ENCODE assay signal across 21 cellular contexts in the genomic region with DNA sequence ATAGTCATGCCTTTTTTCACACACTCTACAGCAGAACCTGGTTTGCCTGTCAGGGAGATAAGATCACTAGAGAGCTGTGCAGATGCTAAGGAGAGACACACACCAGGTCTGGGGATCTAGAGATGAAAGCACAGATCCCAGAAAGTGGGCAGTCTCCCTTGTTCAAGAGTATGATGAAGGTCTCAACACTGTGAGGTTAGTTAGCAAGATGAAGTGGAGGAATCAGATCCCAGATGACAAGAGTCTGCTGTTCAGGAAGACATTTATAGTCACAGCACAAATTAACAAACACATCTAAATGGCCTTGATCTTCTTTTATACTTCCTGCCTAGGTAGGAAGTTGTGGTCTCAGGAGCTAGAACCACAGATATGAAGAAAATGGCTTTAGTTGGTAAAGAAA. TPM values are rescaled to one million over a fixed set of nuclear protein-coding genes. Genes with fewer than 3 reads are reported as not detected.
DNase-seq lines count a peak whose midpoint lies in the region; ATAC-seq, FAIRE-seq and TF ChIP-seq lines count a peak whose summit lies in the region.
"Had no signal": no experiment of that assay in that cellular context is flagged by ENCODE, and none has a peak within 500 bp of the region (broad histone marks: within the 10 kb centered on the region; RNA-seq: fewer than 3 reads in every experiment).

No MANE protein-coding gene starts in this region.

- POLR2A ChIA-PET in activated CD8-positive, alpha-beta T cell treated with anti-CD3 and anti-CD28 coated beads, Interleukin-2, amount 10 ng/mL, durations not matched to agents 7 days and 5 days (lab: Charles Lee), result interaction anchor here (1.0 to 6.7 kb wide), 7 partner anchors 9 to 134 kb away, joined by 3 to 63 read pairs (median 6); partner anchors contain the start of gene SKAP1
- POLR2A ChIA-PET in naive thymus-derived CD8-positive, alpha-beta T cell (lab: Charles Lee), result interaction anchor here (0.7 to 7.0 kb wide), 13 partner anchors 11 to 121 kb away, joined by 3 to 115 read pairs (median 4); no protein-coding TSS in a partner anchor
- POLR2A ChIA-PET in HepG2 (lab: Yijun Ruan, JAX), result no interaction called here

- H3K79me2 ChIP-seq in HepG2 (ENCODE audit: insufficient read depth, low read length), result no peaks in the 10 kb centered on the region

- CTCF ChIA-PET in activated CD8-positive, alpha-beta T cell treated with anti-CD3 and anti-CD28 coated beads, Interleukin-2, amount 10 ng/mL, durations not matched to agents 7 days and 5 days (lab: Charles Lee), result interaction anchor here (0.6 to 7.4 kb wide), 17 partner anchors 11 to 431 kb away, joined by 3 to 159 read pairs (median 5); partner anchors contain the start of gene HOXB5
- CTCF ChIA-PET in HepG2 (lab: Yijun Ruan, JAX; ENCODE audit: low intra/inter-chr PET ratio, low total read pairs), result no interaction called here

- no peaks in the 10 kb centered on the region for H3K9me3 ChIP-seq in KOPT-K1 (ENCODE audit: insufficient read depth, low read length, poor library complexity, severe bottlenecking)
- no peaks in the 10 kb centered on the region for H3K9me3 ChIP-seq in HepG2 (ENCODE audit: low read length)
- H3K9me3 ChIP-seq: Caco-2, Peyer's patch, right lobe of liver had no signal

- no peaks in the 10 kb centered on the region for H4K20me1 ChIP-seq in HepG2 (ENCODE audit: insufficient read depth, low read length)

- H3K4me3 ChIP-seq in HepG2 (replicated peaks in 1 of 3; ENCODE audit: insufficient read depth in 1 of 3, low read depth in 2 of 3, low read length in 3 of 3), result no peak overlapping the region
- H3K4me3 ChIP-seq: lung, Peyer's patch, right lobe of liver had no signal

- no peaks in the 10 kb centered on the region for H3K9me3 Mint-ChIP-seq in activated CD4-positive, alpha-beta T cell treated with anti-CD3 and anti-CD28 coated beads, Interleukin-2, amount 10 ng/mL, durations not matched to agents 24 days and 14 days
- peaks cover 8% of the 10 kb centered on the region for H3K9me3 Mint-ChIP-seq in activated CD8-positive, alpha-beta T cell treated with anti-CD3 and anti-CD28 coated beads, Interleukin-2, amount 10 ng/mL, durations not matched to agents 7 days and 5 days (ENCODE audit: insufficient read depth)
- H3K9me3 Mint-ChIP-seq in naive thymus-derived CD8-positive, alpha-beta T cell, result no peaks in the 10 kb centered on the region

- peaks cover 1 to 21% of the 10 kb centered on the region in 2 experiments; a peak in 2 of 5 replicates for H3K27me3 ChIP-seq in HepG2 (ENCODE audit: control insufficient read depth in 1 of 2, insufficient read depth in 2 of 2, low read length in 2 of 2)
- H3K27me3 ChIP-seq: Peyer's patch, right lobe of liver had no signal

- peak overlapping the region; percentile 67 for H3K4me3 Mint-ChIP-seq in activated CD4-positive, alpha-beta T cell treated with anti-CD3 and anti-CD28 coated beads, Interleukin-2, amount 10 ng/mL, durations not matched to agents 24 days and 14 days
- peak overlapping the region; percentile 68 for H3K4me3 Mint-ChIP-seq in activated CD8-positive, alpha-beta T cell treated with anti-CD3 and anti-CD28 coated beads, Interleukin-2, amount 10 ng/mL, durations not matched to agents 7 days and 5 days
- H3K4me3 Mint-ChIP-seq in naive thymus-derived CD8-positive, alpha-beta T cell, result peak overlapping the region; percentile 51 to 88 (median 76)

- H3K4me2 ChIP-seq in HepG2 (ENCODE audit: low read depth, low read length), result no peak overlapping the region

- H3K36me3 ChIP-seq in KOPT-K1 (ENCODE audit: insufficient read depth, low read length) (no peaks in the 10 kb centered on the region), HepG2 (replicated peaks in 1 of 2; ENCODE audit: control insufficient read depth in 1 of 2, insufficient read depth in 2 of 2, low read length in 2 of 2) (no peaks in the 10 kb centered on the region)
- H3K36me3 ChIP-seq: Peyer's patch, right lobe of liver had no signal

- no TSS peak for BruUV-seq in HepG2 (replicated peaks; lab: Mats Ljungman, UMichigan)

- in situ Hi-C loops in HepG2 (cut with HindIII; ENCODE audit: extremely low pct_ligation_motif_present, low pct_unique_long_range_greater_than_20kb), result no loop called here

- TF ChIP-seq RAD21 in HepG2 (CRISPR knock-in tag; IDR thresholded peaks at IDR 0.05), result no peak

- H3K36me3 Mint-ChIP-seq in activated CD4-positive, alpha-beta T cell treated with anti-CD3 and anti-CD28 coated beads, Interleukin-2, amount 10 ng/mL, durations not matched to agents 24 days and 14 days (ENCODE audit: low read depth), result peaks cover 2% of the 10 kb centered on the region
- peaks cover 32% of the 10 kb centered on the region for H3K36me3 Mint-ChIP-seq in activated CD8-positive, alpha-beta T cell treated with anti-CD3 and anti-CD28 coated beads, Interleukin-2, amount 10 ng/mL, durations not matched to agents 7 days and 5 days (ENCODE audit: low read depth)
- H3K36me3 Mint-ChIP-seq in naive thymus-derived CD8-positive, alpha-beta T cell, result no peaks in the 10 kb centered on the region

- TF ChIP-seq EP300 in HepG2 (IDR thresholded peaks at IDR 0.05; ENCODE audit: low read depth in 2 of 2, low read length in 2 of 2), result no peak
- TF ChIP-seq EP300 in HepG2 (CRISPR knock-in tag; IDR thresholded peaks at IDR 0.05; ENCODE audit: borderline replicate concordance), result no peak

- intact Hi-C loops in activated CD4-positive, alpha-beta T cell treated with anti-CD3 and anti-CD28 coated beads, Interleukin-2, amount 10 ng/mL, durations not matched to agents 24 days and 14 days (cut with micrococcal nuclease), result loop anchor here (1.0 kb wide), 2 partner anchors 12 to 24 kb away; no protein-coding TSS in a partner anchor
- intact Hi-C loops in HepG2 (cut with micrococcal nuclease; ENCODE audit: unreplicated experiment), result loop anchor here (10.0 kb wide), 2 partner anchors 99 to 429 kb away; no protein-coding TSS in a partner anchor

- TF ChIP-seq CTCF in D721Med (IDR thresholded peaks at IDR 0.05; ENCODE audit: insufficient read depth, missing control alignments) (no peak), HepG2 (CRISPR knock-in tag; IDR thresholded peaks at IDR 0.05) (no peak)

- FAIRE-seq in D721Med (lab: Jason Lieb, UNC) (no peak), HepG2 (lab: Jason Lieb, UNC) (no peak)
- FAIRE-seq: A204.1, H1 had no signal

- H3K4me1 Mint-ChIP-seq in activated CD4-positive, alpha-beta T cell treated with anti-CD3 and anti-CD28 coated beads, Interleukin-2, amount 10 ng/mL, durations not matched to agents 24 days and 14 days, result peaks cover 61% of the 10 kb centered on the region
- H3K4me1 Mint-ChIP-seq in activated CD8-positive, alpha-beta T cell treated with anti-CD3 and anti-CD28 coated beads, Interleukin-2, amount 10 ng/mL, durations not matched to agents 7 days and 5 days (ENCODE audit: low read depth), result peaks cover 85% of the 10 kb centered on the region
- peaks cover 27 to 78% (median 74%) of the 10 kb centered on the region in 4 donors for H3K4me1 Mint-ChIP-seq in naive thymus-derived CD8-positive, alpha-beta T cell

- no peak overlapping the region for H3K9ac ChIP-seq in HepG2 (ENCODE audit: insufficient read depth, low read depth, low read length)

- H2AFZ ChIP-seq in HepG2 (ENCODE audit: low read length), result no peak overlapping the region

- H3K4me1 ChIP-seq in HepG2 (ENCODE audit: insufficient read depth, low read length), result no peaks in the 10 kb centered on the region
- H3K4me1 ChIP-seq: right lobe of liver had no signal

- DNase-seq in activated CD4-positive, alpha-beta T cell treated with anti-CD3 and anti-CD28 coated beads, Interleukin-2, amount 10 ng/mL, durations not matched to agents 24 days and 14 days, result peak; percentile 81
- no peak for DNase-seq in activated CD4-positive, alpha-beta T cell treated with anti-CD3 and anti-CD28 coated beads for 1 hour
- DNase-seq in activated CD8-positive, alpha-beta T cell treated with anti-CD3 and anti-CD28 coated beads, Interleukin-2, amount 10 ng/mL, durations not matched to agents 7 days and 5 days, result peak; percentile 41
- peak in 4 of 10 donors; percentile 33 to 80 (median 73) for DNase-seq in naive thymus-derived CD8-positive, alpha-beta T cell
- DNase-seq in D721Med (ENCODE audit: insufficient read length, low spot score) (no peak), HepG2 (ENCODE audit: low spot score) (no peak)
- DNase-seq: activated gamma-delta T cell; Caco-2; foreskin fibroblast; NCI-H187 treated with DMSO at 0.1 percent for 48 hours; NCI-H510A treated with DMSO at 0.1 percent for 48 hours; Peyer's patch; right lobe of liver; stimulated activated CD4-positive, alpha-beta T cell treated with anti-CD3 and anti-CD28 coated beads, Interleukin-4, amount 100 ng/mL, for 1 hour; SW 1271 had no signal

- H3K27ac Mint-ChIP-seq in activated CD4-positive, alpha-beta T cell treated with anti-CD3 and anti-CD28 coated beads, Interleukin-2, amount 10 ng/mL, durations not matched to agents 24 days and 14 days, result peak overlapping the region; percentile 95
- peak overlapping the region; percentile 96 for H3K27ac Mint-ChIP-seq in activated CD8-positive, alpha-beta T cell treated with anti-CD3 and anti-CD28 coated beads, Interleukin-2, amount 10 ng/mL, durations not matched to agents 7 days and 5 days
- peak overlapping the region; percentile 36 to 96 (median 86) for H3K27ac Mint-ChIP-seq in naive thymus-derived CD8-positive, alpha-beta T cell

- no peak for TF ChIP-seq POLR2A in GM18505 (IDR thresholded peaks at IDR 0.05; ENCODE audit: borderline replicate concordance, extremely low read depth, insufficient read depth, insufficient read length)
- no peak for TF ChIP-seq POLR2A in HepG2 (IDR thresholded peaks at IDR 0.05; ENCODE audit: insufficient read depth in 1 of 2, low read depth in 2 of 2, low read length in 2 of 2)

- peak overlapping the region; percentile 75 for H3K27ac ChIP-seq in KOPT-K1 (ENCODE audit: low read depth, low read length, poor library complexity, severe bottlenecking)
- no peak overlapping the region for H3K27ac ChIP-seq in HepG2 (ENCODE audit: extremely low read length, insufficient read depth, low read length)
- H3K27ac ChIP-seq: right lobe of liver had no signal

- H3K27me3 Mint-ChIP-seq in activated CD4-positive, alpha-beta T cell treated with anti-CD3 and anti-CD28 coated beads, Interleukin-2, amount 10 ng/mL, durations not matched to agents 24 days and 14 days, result no peaks in the 10 kb centered on the region
- no peaks in the 10 kb centered on the region for H3K27me3 Mint-ChIP-seq in activated CD8-positive, alpha-beta T cell treated with anti-CD3 and anti-CD28 coated beads, Interleukin-2, amount 10 ng/mL, durations not matched to agents 7 days and 5 days (ENCODE audit: low read depth)
- H3K27me3 Mint-ChIP-seq in naive thymus-derived CD8-positive, alpha-beta T cell, result no peaks in the 10 kb centered on the region

- peak; percentile 81 for ATAC-seq in activated CD8-positive, alpha-beta T cell treated with anti-CD3 and anti-CD28 coated beads, Interleukin-2, amount 10 ng/mL, durations not matched to agents 7 days and 5 days
- peak; percentile 84 to 90 for ATAC-seq in naive thymus-derived CD8-positive, alpha-beta T cell
- no peak for ATAC-seq in GM18505 (IDR thresholded peaks at IDR 0.05; ENCODE audit: unreplicated experiment)
- no peak for ATAC-seq in HepG2
- ATAC-seq: activated CD4-positive, CD25-positive, alpha-beta regulatory T cell treated with anti-CD3 and anti-CD28 coated beads, Interleukin-2, amount 50 U/mL, for 24 hours; right lobe of liver had no signal

RNA-seq across cellular contexts. Expression of gene SKAP1, which starts 23.4 kb away (rescaled TPM):
- total RNA-seq in activated CD4-positive, alpha-beta T cell treated with anti-CD3 and anti-CD28 coated beads, Interleukin-2, amount 10 ng/mL, durations not matched to agents 24 days and 14 days, result 59.3 and 63.1 TPM in 2 replicates
- 10 to 100 TPM; 93.8 to 94.1 TPM for total RNA-seq in activated CD8-positive, alpha-beta T cell treated with anti-CD3 and anti-CD28 coated beads, Interleukin-2, amount 10 ng/mL, durations not matched to agents 7 days and 5 days
- 10 to 100 TPM; 73.0 to 74.6 TPM for total RNA-seq in naive thymus-derived CD8-positive, alpha-beta T cell
- polyA plus RNA-seq in naive thymus-derived CD8-positive, alpha-beta T cell, result 100 to 1,000 TPM; 223 to 237 (median 230) TPM
- total RNA-seq in HepG2 (2016; rRNA removed; fragmentation: Illumina TruSeq; extraction: Trizol), result not detected in 2 replicates
- total RNA-seq in HepG2 (2016; cell fraction: cytosol; rRNA removed; fragmentation: Illumina TruSeq; extraction: Trizol; ENCODE audit: low read depth), result not detected in 2 replicates
- total RNA-seq in HepG2 (2016; cell fraction: insoluble cytoplasmic fraction; rRNA removed; fragmentation: Illumina TruSeq; extraction: Trizol), result 0.17 TPM in 1 of 2 replicates, not detected in the other
- not detected in 2 replicates for total RNA-seq in HepG2 (2016; cell fraction: membrane; rRNA removed; fragmentation: Illumina TruSeq; extraction: Trizol)
- total RNA-seq in HepG2 (2016; cell fraction: nucleus; rRNA removed; fragmentation: Illumina TruSeq; extraction: Trizol), result not detected in 2 replicates
- polyA plus RNA-seq in HepG2 (2011; rRNA removed), result 0.21 TPM in 1 of 2 replicates, not detected in the other
- not detected in 2 replicates for polyA plus RNA-seq in HepG2 (2011; cell fraction: cytosol; rRNA removed)
- not detected in 2 replicates for polyA plus RNA-seq in HepG2 (2011; cell fraction: nucleus; rRNA removed)
- 0.60 TPM in 1 of 2 replicates, not detected in the other for polyA plus RNA-seq in HepG2 (2012)
- 0.18 and 0.36 TPM in 2 replicates for polyA plus RNA-seq in HepG2 (2016; cell fraction: cytosol; fragmentation: Illumina TruSeq; extraction: Trizol; ENCODE audit: low read depth)
- not detected in 2 replicates for polyA plus RNA-seq in HepG2 (2016; cell fraction: insoluble cytoplasmic fraction; fragmentation: Illumina TruSeq; extraction: Trizol; ENCODE audit: low read depth)
- polyA plus RNA-seq in HepG2 (2016; cell fraction: membrane; fragmentation: Illumina TruSeq; extraction: Trizol; ENCODE audit: low read depth), result 0.28 TPM in 1 of 2 replicates, not detected in the other
- not detected in 2 replicates for polyA plus RNA-seq in HepG2 (2016; cell fraction: nucleus; fragmentation: Illumina TruSeq; extraction: Trizol; ENCODE audit: insufficient read depth, low read depth)
- polyA minus RNA-seq in HepG2 (2011; rRNA and poly(A)+ RNA removed; ENCODE audit: low replicate concordance), result not detected in 2 replicates
- not detected in 2 replicates for polyA minus RNA-seq in HepG2 (2011; cell fraction: cytosol; rRNA and poly(A)+ RNA removed)
- not detected in 2 replicates for polyA minus RNA-seq in HepG2 (2011; cell fraction: nucleus; rRNA and poly(A)+ RNA removed)
- total RNA-seq: H1 had no signal
- polyA plus RNA-seq: H1 had no signal

Comparison
In these comparisons a context has a peak if more than half of its experiments do, and no peak if none do; other contexts are left out.
1. DNase-seq: peak in activated CD4-positive, alpha-beta T cell treated with anti-CD3 and anti-CD28 coated beads, Interleukin-2, amount 10 ng/mL, durations not matched to agents 24 days and 14 days (single experiment) and activated CD8-positive, alpha-beta T cell treated with anti-CD3 and anti-CD28 coated beads, Interleukin-2, amount 10 ng/mL, durations not matched to agents 7 days and 5 days (single experiment); none in activated CD4-positive, alpha-beta T cell treated with anti-CD3 and anti-CD28 coated beads for 1 hour (single experiment), D721Med (single experiment) and HepG2 (single experiment).
2. ATAC-seq: peak in activated CD8-positive, alpha-beta T cell treated with anti-CD3 and anti-CD28 coated beads, Interleukin-2, amount 10 ng/mL, durations not matched to agents 7 days and 5 days (single experiment) and naive thymus-derived CD8-positive, alpha-beta T cell (2 of 2); none in GM18505 (single experiment) and HepG2 (single experiment).
3. RNA of gene SKAP1, which starts 23.4 kb away (total RNA-seq): 93.8 to 94.1 TPM in activated CD8-positive, alpha-beta T cell treated with anti-CD3 and anti-CD28 coated beads, Interleukin-2, amount 10 ng/mL, durations not matched to agents 7 days and 5 days, 73.0 to 74.6 TPM in naive thymus-derived CD8-positive, alpha-beta T cell and 59.3 to 63.1 TPM in activated CD4-positive, alpha-beta T cell treated with anti-CD3 and anti-CD28 coated beads, Interleukin-2, amount 10 ng/mL, durations not matched to agents 24 days and 14 days; 0.17 TPM in HepG2; every median in the first group is over 10 times any median in the second.
4. Peak in every context shown above with its lines, with median percentiles within 50 percentile points of each other: H3K27ac Mint-ChIP-seq and H3K4me3 Mint-ChIP-seq.